Comparison of ENCODE assay signal across 8 cellular contexts in the genomic region with DNA sequence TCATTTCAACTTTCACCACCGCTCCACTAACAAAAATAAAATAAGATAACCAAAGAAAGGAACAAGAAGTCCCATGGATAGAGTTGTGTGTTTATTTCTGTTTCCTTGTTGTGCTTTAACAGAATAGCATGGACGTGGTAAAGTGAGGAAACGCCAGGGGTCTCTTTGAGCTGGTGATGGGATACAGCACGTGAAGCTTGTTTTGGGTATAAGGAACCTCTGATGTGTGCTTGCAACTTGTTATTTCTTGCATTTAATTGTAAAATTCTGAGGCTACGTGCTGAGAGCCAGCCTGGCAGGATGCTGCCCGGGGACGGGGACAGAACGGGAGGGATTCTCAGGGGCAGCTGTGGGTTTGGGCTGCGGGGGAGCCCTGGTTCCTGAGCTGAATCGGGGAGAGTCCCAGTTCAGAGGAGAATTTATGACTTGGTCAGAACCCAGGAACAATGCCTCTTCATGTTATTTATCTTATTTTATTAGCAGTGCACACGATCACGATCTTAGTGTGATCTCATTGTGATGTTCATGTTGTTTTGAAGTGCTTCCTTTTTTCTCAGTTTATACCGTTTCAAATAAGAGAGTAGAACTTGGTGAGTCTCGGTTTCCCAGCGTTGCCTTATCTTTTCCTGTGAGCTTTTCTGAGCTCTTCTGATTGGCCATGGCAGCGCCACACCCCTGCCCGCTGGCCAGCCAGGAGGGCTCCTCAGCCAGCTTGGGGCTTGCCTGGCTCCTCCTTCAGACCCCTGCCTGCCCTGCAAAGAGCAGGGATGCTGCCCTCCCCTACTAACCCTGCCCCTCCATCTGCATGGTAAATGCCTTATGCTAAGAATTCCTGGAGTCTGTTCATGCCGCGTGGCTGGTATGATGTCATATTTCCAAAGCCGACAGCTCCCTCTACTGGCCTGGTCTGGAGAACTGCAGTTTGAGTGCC.
DNase-seq lines count a peak whose midpoint lies in the region; ATAC-seq and TF ChIP-seq lines count a peak whose summit lies in the region.

No MANE protein-coding gene starts in this region.

- H3K27ac ChIP-seq in cingulate gyrus (ENCODE audit: low read depth, low read length): peak overlapping the region; percentile 79

- H3K27ac Mint-ChIP-seq in activated CD4-positive, alpha-beta T cell treated with anti-CD3 and anti-CD28 coated beads for 36 hours: peak overlapping the region; percentile 48

- CTCF ChIA-PET in BJ (lab: Yijun Ruan, JAX): interaction anchor here (0.5 to 7.2 kb wide), 49 partner anchors 8 to 556 kb away, joined by 3 to 145 read pairs (median 4); partner anchors contain the start of genes ANKRD33B and ROPN1L
- CTCF ChIA-PET in activated CD4-positive, alpha-beta T cell treated with anti-CD3 and anti-CD28 coated beads for 36 hours (lab: Charles Lee): interaction anchor here (0.5 to 4.1 kb wide), 44 partner anchors 9 to 360 kb away, joined by 3 to 46 read pairs (median 4); partner anchors contain the start of gene DAP

- peaks cover 35% of the 10 kb centered on the region for H3K4me1 Mint-ChIP-seq in activated CD4-positive, alpha-beta T cell treated with anti-CD3 and anti-CD28 coated beads for 36 hours

- peaks cover 3% of the 10 kb centered on the region for H3K36me3 ChIP-seq in BJ (ENCODE audit: control insufficient read depth, insufficient read depth, low read length)

- intact Hi-C loops in activated CD4-positive, alpha-beta T cell treated with anti-CD3 and anti-CD28 coated beads for 36 hours (cut with DNase I, micrococcal nuclease): loop anchor here (1.0 to 2.0 kb wide), 7 partner anchors 48 to 343 kb away; partner anchors contain the start of genes ANKRD33B (in 2 of the 2) and ROPN1L (in 1 of the 2)

- POLR2A ChIA-PET in BJ (lab: Charles Lee): interaction anchor here (1.3 kb wide), 1 partner anchor 174 kb away, joined by 3 read pairs; no protein-coding TSS in a partner anchor
- POLR2A ChIA-PET in activated CD4-positive, alpha-beta T cell treated with anti-CD3 and anti-CD28 coated beads for 36 hours (lab: Charles Lee): no interaction called here

- H3K27me3 ChIP-seq in BJ (ENCODE audit: control insufficient read depth, insufficient read depth, low read length): no peaks in the 10 kb centered on the region

- DNase-seq in BJ (ENCODE audit: low read depth) (peak; percentile 88), NCI-H446 treated with DMSO at 0.1 percent for 48 hours (lab: John Stamatoyannopoulos, UW) (peak; percentile 97), kidney tubule cell (ENCODE audit: low spot score) (peak; percentile 96)
- peak; percentile 88 for DNase-seq in activated CD4-positive, alpha-beta T cell treated with anti-CD3 and anti-CD28 coated beads for 36 hours
- peak; percentile 51 to 62 (median 54) for DNase-seq in stimulated activated CD4-positive, alpha-beta T cell treated with anti-CD3 and anti-CD28 coated beads, Interleukin-1b, Interleukin-23, amount 100 ng/mL, for 24 hours (ENCODE audit: low read depth in 4 of 4, low spot score in 1 of 4)

- ATAC-seq in HG03432 (IDR thresholded peaks at IDR 0.05; ENCODE audit: unreplicated experiment): peak; percentile 52
- peak; percentile 84 for ATAC-seq in activated CD4-positive, alpha-beta T cell treated with anti-CD3 and anti-CD28 coated beads for 36 hours

- H3K4me3 ChIP-seq in BJ (ENCODE audit: low read depth, low read length): peak overlapping the region; percentile 26

- peak overlapping the region; percentile 63 for H3K4me3 Mint-ChIP-seq in activated CD4-positive, alpha-beta T cell treated with anti-CD3 and anti-CD28 coated beads for 36 hours

- TF ChIP-seq CTCF in BJ (IDR thresholded peaks at IDR 0.05; ENCODE audit: insufficient read depth, low read depth, low read length): peak; percentile 85

- peak; percentile 33 for TF ChIP-seq POLR2A in GM19193 (IDR thresholded peaks at IDR 0.05; ENCODE audit: extremely low read depth, insufficient read depth, insufficient read length)

- no peaks in the 10 kb centered on the region for H3K36me3 Mint-ChIP-seq in activated CD4-positive, alpha-beta T cell treated with anti-CD3 and anti-CD28 coated beads for 36 hours (ENCODE audit: low read depth)

- H3K27me3 Mint-ChIP-seq in activated CD4-positive, alpha-beta T cell treated with anti-CD3 and anti-CD28 coated beads for 36 hours: peaks cover 13% of the 10 kb centered on the region

- H3K9me3 Mint-ChIP-seq in activated CD4-positive, alpha-beta T cell treated with anti-CD3 and anti-CD28 coated beads for 36 hours (ENCODE audit: low read depth): no peaks in the 10 kb centered on the region

Comparison
In these comparisons a context has a peak if more than half of its experiments do, and no peak if none do; other contexts are left out.
1. Peak in every context shown above with its lines: DNase-seq, ATAC-seq, H3K4me3 ChIP-seq and H3K27ac ChIP-seq.